ENCODE assay signal across 8 cellular contexts in genomic region chr2:130836501-130837174, GRCh38. TPM values are rescaled to one million over a fixed set of nuclear protein-coding genes. Genes with fewer than 3 reads are reported as not detected.
DNase-seq lines count a peak whose midpoint lies in the region; ATAC-seq, FAIRE-seq and TF ChIP-seq lines count a peak whose summit lies in the region.

TSS of gene ARHGEF4 (plus strand) at chr2:130836914. CDS start at chr2:130836954, 40 bp downstream.

- CTCF ChIA-PET in K562 (lab: Yijun Ruan, JAX; ENCODE audit: low intra/inter-chr PET ratio), result no interaction called here

- no peak for TF ChIP-seq RAD21 in K562 (CRISPR knock-in tag; conservative IDR thresholded peaks at IDR 0.05 in 1 of 2, IDR thresholded peaks at IDR 0.05 in 1 of 2)

- H3K36me3 Mint-ChIP-seq in activated T-cell treated with anti-CD3 and anti-CD28 coated beads, Interleukin-2, amount 50 U/mL, for 24 hours (ENCODE audit: low read depth), result no peaks in the 10 kb centered on the region

- H3K4me2 ChIP-seq in K562 (ENCODE audit: insufficient read depth, low read length), result no peak within 1 kb of the TSS

- H3K9me1 ChIP-seq in K562 (ENCODE audit: control insufficient read depth, insufficient read depth, low read length), result no peaks in the 10 kb centered on the region

- no peak within 1 kb of the TSS for H3K9ac ChIP-seq in K562 (ENCODE audit: insufficient read depth in 1 of 2, low read depth in 2 of 2, low read length in 2 of 2)

- in situ Hi-C loops in K562 (cut with MboI), result no loop called here

- TF ChIP-seq CTCF in K562 (IDR thresholded peaks at IDR 0.05 in 2 of 3, conservative IDR thresholded peaks at IDR 0.05 in 1 of 3; ENCODE audit: insufficient read depth in 2 of 3, low read depth in 1 of 3, low read length in 3 of 3), result no peak

- no TSS peak for BruUV-seq in K562 (replicated peaks; lab: Mats Ljungman, UMichigan)

- no peak within 1 kb of the TSS for H2AFZ ChIP-seq in K562 (ENCODE audit: low read depth, low read length)

- TF ChIP-seq POLR2A in K562 (conservative IDR thresholded peaks at IDR 0.05), result no peak

- no peak for FAIRE-seq in K562 (lab: Jason Lieb, UNC)

- DNase-seq in activated T-cell treated with anti-CD3 and anti-CD28 coated beads, Interleukin-2, amount 50 U/mL, for 24 hours, result no peak
- no peak for DNase-seq in activated T-cell treated with anti-CD3 and anti-CD28 coated beads, Interleukin-2, amount 50 U/mL, for 1 hour
- DNase-seq in LoVo (ENCODE audit: low spot score), result peak; percentile 55
- peak; percentile 41 to 88 (median 75) for DNase-seq in K562 (ENCODE audit: extremely low read depth in 1 of 4, low spot score in 3 of 4)
- DNase-seq in kidney tubule cell (ENCODE audit: low spot score), result peak; percentile 30
- no peak for DNase-seq in posterior vena cava (ENCODE audit: low spot score)
- DNase-seq in mesenteric fat pad (ENCODE audit: low spot score), result no peak

- H3K4me3 ChIP-seq in K562, result no peak within 1 kb of the TSS

- TF ChIP-seq EP300 in K562 (IDR thresholded peaks at IDR 0.05; ENCODE audit: low read length), result no peak

- H3K4me1 Mint-ChIP-seq in activated T-cell treated with anti-CD3 and anti-CD28 coated beads, Interleukin-2, amount 50 U/mL, for 24 hours (ENCODE audit: low read depth), result peaks cover 3% of the 10 kb centered on the region

- intact Hi-C loops in K562 (cut with micrococcal nuclease), result no loop called here
- intact Hi-C loops in posterior vena cava (cut with DNase I), result no loop called here

- 14% methylated on average over 24 of the region's 70 CpGs for WGBS in K562 (ENCODE audit: insufficient coverage, low coverage, missing lambda C conversion rate)

- peaks cover 0 to 12% of the 10 kb centered on the region in 2 experiments; a peak in 2 of 5 replicates for H3K4me1 ChIP-seq in K562 (replicated peaks in 1 of 2; ENCODE audit: control insufficient read depth in 2 of 2, insufficient read depth in 2 of 2, low read length in 2 of 2)

- H3K36me3 ChIP-seq in K562 (ENCODE audit: control insufficient read depth, insufficient read depth, low read length), result no peaks in the 10 kb centered on the region

- POLR2A ChIA-PET in K562 (lab: Yijun Ruan, JAX), result interaction anchor here (0.6 kb wide), 1 partner anchor 592 kb away, joined by 3 read pairs; no protein-coding TSS in a partner anchor

- peaks cover 17 to 79% of the 10 kb centered on the region in 2 experiments; a peak in 4 of 5 replicates for H3K27me3 ChIP-seq in K562 (ENCODE audit: control insufficient read depth in 2 of 2, insufficient read depth in 2 of 2, low read length in 2 of 2)

- H3K79me2 ChIP-seq in K562 (ENCODE audit: control insufficient read depth, insufficient read depth, low read length), result no peaks in the 10 kb centered on the region

- H3K9me3 ChIP-seq in K562 (replicated peaks; ENCODE audit: control insufficient read depth, insufficient read depth, low read depth, low read length), result no peaks in the 10 kb centered on the region

- no peaks in the 10 kb centered on the region for H3K9me3 Mint-ChIP-seq in activated T-cell treated with anti-CD3 and anti-CD28 coated beads, Interleukin-2, amount 50 U/mL, for 24 hours

- H3K27me3 Mint-ChIP-seq in activated T-cell treated with anti-CD3 and anti-CD28 coated beads, Interleukin-2, amount 50 U/mL, for 24 hours, result peaks cover 66% of the 10 kb centered on the region

- H4K20me1 ChIP-seq in K562 (replicated peaks; ENCODE audit: control insufficient read depth, insufficient read depth, low read length), result peaks cover 12% of the 10 kb centered on the region; the same call in 1 of the 2 replicates

- peak within 1 kb of the TSS; percentile 35 for H3K4me3 Mint-ChIP-seq in activated T-cell treated with anti-CD3 and anti-CD28 coated beads, Interleukin-2, amount 50 U/mL, for 24 hours

- H3K27ac Mint-ChIP-seq in activated T-cell treated with anti-CD3 and anti-CD28 coated beads, Interleukin-2, amount 50 U/mL, for 24 hours, result no peak within 1 kb of the TSS

- peak; percentile 88 for ATAC-seq in K562

- H3K27ac ChIP-seq in K562 (ENCODE audit: extremely low read depth, low read depth, low read length) (no peak within 1 kb of the TSS), temporal lobe (ENCODE audit: low read depth, low read length) (peak within 1 kb of the TSS; percentile 44)

TF ChIP-seq in K562, 482 proteins besides CTCF, POLR2A, EP300 and RAD21:
- peak; percentile 75 for TF ChIP-seq BHLHE40 (IDR thresholded peaks at IDR 0.05; ENCODE audit: low read length)
- TF ChIP-seq SMC3 (conservative IDR thresholded peaks at IDR 0.05; ENCODE audit: insufficient read depth, low read depth, low read length), result no peak
- TF ChIP-seq EGR1 (conservative IDR thresholded peaks at IDR 0.05), result peak; percentile 70; the same call in 1 of the 2 replicates
- peak in 1 of 2 experiments; percentile 24 for TF ChIP-seq E2F6 (IDR thresholded peaks at IDR 0.05; ENCODE audit: borderline replicate concordance in 1 of 2, extremely low read depth in 1 of 2, insufficient read depth in 1 of 2, insufficient read length in 1 of 2, low read depth in 1 of 2, low read length in 1 of 2, poor library complexity in 1 of 2, severe bottlenecking in 1 of 2)
- no peak for TF ChIP-seq SMAD2 (IDR thresholded peaks at IDR 0.05; ENCODE audit: low read depth, low read length)

RNA-seq across cellular contexts. Expression of gene ARHGEF4, which starts in this region (rescaled TPM):
- total RNA-seq in K562 (2011; cell fraction: chromatin; rRNA removed; ENCODE audit: low replicate concordance), result not detected in 2 replicates
- not detected in 2 replicates for total RNA-seq in K562 (2011; cell fraction: nucleolus; rRNA removed)
- total RNA-seq in K562 (2011; cell fraction: nucleoplasm; rRNA removed), result not detected in 2 replicates
- total RNA-seq in K562 (2014; rRNA removed), result not detected in 2 replicates
- total RNA-seq in K562 (2014; rRNA removed; fragmentation: Illumina TruSeq; extraction: Trizol), result not detected in 2 replicates
- total RNA-seq in K562 (2015; rRNA removed; fragmentation: Illumina TruSeq; extraction: Trizol), result not detected in 2 replicates
- not detected in 2 replicates for total RNA-seq in K562 (2021)
- polyA plus RNA-seq in K562 (2011; rRNA removed), result not detected in 2 replicates
- polyA plus RNA-seq in K562 (2011; cell fraction: cytosol; rRNA removed), result not detected in 2 replicates
- polyA plus RNA-seq in K562 (2011; cell fraction: nucleus; rRNA removed), result not detected in 2 replicates
- 0.03 TPM in 2 replicates for polyA plus RNA-seq in K562 (2012)
- polyA plus RNA-seq in K562 (2014; fragmentation: Illumina TruSeq; extraction: Trizol), result not detected in 2 replicates
- polyA plus RNA-seq in K562 (2014; fragmentation: Nextera tagmentation; extraction: Ambion mirVana), result not detected
- not detected in 2 replicates for polyA plus RNA-seq in K562 (2014; rRNA removed)
- polyA minus RNA-seq in K562 (2011; rRNA and poly(A)+ RNA removed), result not detected in 2 replicates
- not detected in 2 replicates for polyA minus RNA-seq in K562 (2011; cell fraction: cytosol; rRNA and poly(A)+ RNA removed)
- not detected in 2 replicates for polyA minus RNA-seq in K562 (2011; cell fraction: nucleus; rRNA and poly(A)+ RNA removed)
- 45.7 TPM for total RNA-seq in temporal lobe
- total RNA-seq in posterior vena cava, result 10 to 100 TPM in 1 of 2 donors, 1 to 10 TPM in 1; 8.8 to 14.7 TPM
- 9.4 TPM for total RNA-seq in mesenteric fat pad

Comparison
In these comparisons a context has a peak if more than half of its experiments do, and no peak if none do; other contexts are left out.
1. RNA of gene ARHGEF4 (total RNA-seq): 45.7 TPM in temporal lobe (single experiment), 8.8 to 14.7 TPM in posterior vena cava and 9.4 TPM in mesenteric fat pad (single experiment); not detected in K562; every median in the first group is over 4 times any median in the second.
2. Peak in DNase-seq and ATAC-seq in K562; RNA of the gene not detected or under 1 TPM.
3. DNase-seq: peak in LoVo (single experiment) and kidney tubule cell (single experiment); none in activated T-cell treated with anti-CD3 and anti-CD28 coated beads, Interleukin-2, amount 50 U/mL, for 24 hours (single experiment), activated T-cell treated with anti-CD3 and anti-CD28 coated beads, Interleukin-2, amount 50 U/mL, for 1 hour (single experiment), posterior vena cava (single experiment) and mesenteric fat pad (single experiment).